13 cellular contexts compared by ENCODE assay signal in the genomic region with DNA sequence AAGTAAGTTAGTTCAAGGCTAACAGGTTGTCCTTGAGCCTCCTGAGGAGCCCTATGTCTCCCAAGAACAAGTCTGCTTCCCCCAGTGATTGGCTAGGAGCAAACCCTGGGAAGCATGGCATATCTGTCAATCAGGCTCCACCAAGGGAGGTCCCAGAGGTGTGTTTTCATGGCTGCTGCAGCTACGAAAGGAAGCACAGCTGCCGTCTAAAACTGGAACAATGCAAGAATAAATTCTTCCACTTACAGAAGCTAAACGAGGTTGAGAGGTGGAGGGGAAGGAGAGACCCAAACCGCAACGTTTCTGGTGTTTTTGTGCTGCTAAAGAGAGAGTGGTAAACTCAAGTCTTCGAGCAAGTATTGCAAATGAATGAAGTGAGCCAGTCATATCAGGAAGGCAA. TPM values are rescaled to one million over a fixed set of nuclear protein-coding genes. Genes with fewer than 3 reads are reported as not detected.
DNase-seq lines count a peak whose midpoint lies in the region; ATAC-seq and TF ChIP-seq lines count a peak whose summit lies in the region.
"Had no signal": no experiment of that assay in that cellular context is flagged by ENCODE, and none has a peak within 500 bp of the region (broad histone marks: within the 10 kb centered on the region; RNA-seq: fewer than 3 reads in every experiment).

No MANE protein-coding gene starts in this region.

- peaks cover 36% of the 10 kb centered on the region for H3K4me1 Mint-ChIP-seq in activated T-cell treated with anti-CD3 and anti-CD28 coated beads, Interleukin-2, amount 50 U/mL, for 72 hours (ENCODE audit: low read depth)

- H2AK5ac ChIP-seq in mesenchymal stem cell (ENCODE audit: low read length, severe bottlenecking), result peak overlapping the region; percentile 16

- H2BK15ac ChIP-seq in mesenchymal stem cell (ENCODE audit: low read depth, poor library complexity, severe bottlenecking), result no peak overlapping the region

- no peak overlapping the region for H3K27ac Mint-ChIP-seq in activated T-cell treated with anti-CD3 and anti-CD28 coated beads, Interleukin-2, amount 50 U/mL, for 72 hours

- peak in 1 of 2 donors; percentile 37 for ATAC-seq in activated T-cell treated with anti-CD3 and anti-CD28 coated beads, Interleukin-2, amount 50 U/mL, for 72 hours (replicated peaks in 1 of 2)
- ATAC-seq in upper lobe of right lung (no peak), HG03520 (IDR thresholded peaks at IDR 0.05; ENCODE audit: unreplicated experiment) (no peak), HG03097 (IDR thresholded peaks at IDR 0.05; ENCODE audit: low FRiP score, unreplicated experiment) (no peak)
- ATAC-seq: activated naive CD4-positive, alpha-beta T cell treated with anti-CD3 and anti-CD28 coated beads, Interleukin-2, amount 50 U/mL, for 72 hours had no signal

- H3K4me3 ChIP-seq in BLaER1, result peak overlapping the region; percentile 49; the same call in 1 of the 2 replicates
- H3K4me3 ChIP-seq in mesenchymal stem cell (ENCODE audit: insufficient read depth in 1 of 2, low read depth in 1 of 2, low read length in 2 of 2), result no peak overlapping the region
- no peak overlapping the region for H3K4me3 ChIP-seq in upper lobe of right lung

- H3K36me3 ChIP-seq in BLaER1 (no peaks in the 10 kb centered on the region), mesenchymal stem cell (ENCODE audit: control insufficient read depth in 1 of 2, insufficient read depth in 2 of 2, low read depth in 1 of 2, low read length in 2 of 2) (no peaks in the 10 kb centered on the region), upper lobe of right lung (no peaks in the 10 kb centered on the region)

- H3K27ac ChIP-seq in BLaER1 (peak overlapping the region; percentile 83), mesenchymal stem cell (ENCODE audit: low read length, poor library complexity, severe bottlenecking) (no peak overlapping the region), upper lobe of right lung (no peak overlapping the region)

- DNase-seq in GDM1 (lab: John Stamatoyannopoulos, UW) (peak; percentile 12), mesenchymal stem cell (no peak), upper lobe of right lung (no peak)
- DNase-seq in activated T-cell treated with anti-CD3 and anti-CD28 coated beads, Interleukin-2, amount 50 U/mL, for 72 hours, result no peak
- DNase-seq: activated CD4-positive, CD25-positive, alpha-beta regulatory T cell; C1 segment of cervical spinal cord; midbrain; NCI-H1105; stimulated activated naive CD4-positive, alpha-beta T cell had no signal

- H3K4me2 ChIP-seq in BLaER1 (peak overlapping the region; percentile 93), mesenchymal stem cell (ENCODE audit: low read length, poor library complexity, severe bottlenecking) (no peak overlapping the region)

- no peak overlapping the region for H2AFZ ChIP-seq in mesenchymal stem cell (ENCODE audit: low read depth, low read length)

- no peak overlapping the region for H3K14ac ChIP-seq in mesenchymal stem cell (ENCODE audit: low read length in 2 of 2)

- no peak overlapping the region for H2BK12ac ChIP-seq in mesenchymal stem cell (ENCODE audit: low read length in 2 of 2)

- peak overlapping the region; percentile 21 to 63 for H3K4me3 Mint-ChIP-seq in activated T-cell treated with anti-CD3 and anti-CD28 coated beads, Interleukin-2, amount 50 U/mL, for 72 hours

- H3K9me3 ChIP-seq in BLaER1 (peaks cover 5% of the 10 kb centered on the region), mesenchymal stem cell (ENCODE audit: control insufficient read depth, low read length) (peaks cover 3% of the 10 kb centered on the region), upper lobe of right lung (no peaks in the 10 kb centered on the region)

- no peaks in the 10 kb centered on the region for H4K20me1 ChIP-seq in BLaER1

- H3K23ac ChIP-seq in mesenchymal stem cell (ENCODE audit: low read length in 2 of 2), result no peak overlapping the region

- H3K27me3 Mint-ChIP-seq in activated T-cell treated with anti-CD3 and anti-CD28 coated beads, Interleukin-2, amount 50 U/mL, for 72 hours (ENCODE audit: low read depth), result peaks cover 44% of the 10 kb centered on the region

- H3K4ac ChIP-seq in mesenchymal stem cell (ENCODE audit: low read depth in 1 of 2, low read length in 2 of 2), result no peak overlapping the region

- no peak overlapping the region for H4K91ac ChIP-seq in mesenchymal stem cell (ENCODE audit: low read length)

- H3K9ac ChIP-seq in BLaER1 (peak overlapping the region; percentile 71), mesenchymal stem cell (ENCODE audit: low read length) (peak overlapping the region; percentile 65)

- H2BK5ac ChIP-seq in mesenchymal stem cell (ENCODE audit: low read depth, low read length, poor library complexity, severe bottlenecking), result no peak overlapping the region

- no peak for TF ChIP-seq CTCF in upper lobe of right lung (IDR thresholded peaks at IDR 0.05)

- WGBS in mesenchymal stem cell, result 57% methylated on average over 5 of the region's 6 CpGs

- H4K8ac ChIP-seq in mesenchymal stem cell (ENCODE audit: low read length), result no peak overlapping the region

- H3K36me3 Mint-ChIP-seq in activated T-cell treated with anti-CD3 and anti-CD28 coated beads, Interleukin-2, amount 50 U/mL, for 72 hours (ENCODE audit: insufficient read depth in 2 of 2), result peaks cover 6 to 8% of the 10 kb centered on the region in 2 donors

- peaks cover 1 to 5% of the 10 kb centered on the region in 2 donors for H3K9me3 Mint-ChIP-seq in activated T-cell treated with anti-CD3 and anti-CD28 coated beads, Interleukin-2, amount 50 U/mL, for 72 hours

- H3K4me1 ChIP-seq in BLaER1 (peaks cover 96% of the 10 kb centered on the region), mesenchymal stem cell (ENCODE audit: control insufficient read depth, insufficient read depth, low read depth, low read length) (peaks cover 22% of the 10 kb centered on the region), upper lobe of right lung (no peaks in the 10 kb centered on the region)

- peaks cover 6% of the 10 kb centered on the region for H3K27me3 ChIP-seq in BLaER1
- H3K27me3 ChIP-seq in mesenchymal stem cell (ENCODE audit: control insufficient read depth in 1 of 2, insufficient read depth in 1 of 2, low read length in 2 of 2), result no peaks in the 10 kb centered on the region
- peaks cover 14% of the 10 kb centered on the region for H3K27me3 ChIP-seq in upper lobe of right lung

- H2BK120ac ChIP-seq in mesenchymal stem cell (ENCODE audit: low read depth, low read length), result no peak overlapping the region

- H3K79me1 ChIP-seq in mesenchymal stem cell (replicated peaks; ENCODE audit: low read length, poor library complexity, severe bottlenecking), result no peaks in the 10 kb centered on the region

- H3K18ac ChIP-seq in mesenchymal stem cell (ENCODE audit: low read depth in 1 of 2, low read length in 2 of 2), result no peak overlapping the region

- intact Hi-C loops in upper lobe of right lung (cut with DNase I), result no loop called here

RNA-seq across cellular contexts. Expression of a gene that starts 4.9 kb away (rescaled TPM):
- 1 to 10 TPM; 1.8 to 6.3 TPM for total RNA-seq in activated T-cell treated with anti-CD3 and anti-CD28 coated beads, Interleukin-2, amount 50 U/mL, for 72 hours
- 0.01 TPM for polyA plus RNA-seq in mesenchymal stem cell (2013, experiment 1 of 2)
- 0.01 TPM for polyA plus RNA-seq in mesenchymal stem cell (2013, experiment 2 of 2)
- 42.1 TPM for total RNA-seq in upper lobe of right lung
